Comparison of ENCODE assay signal across 14 cellular contexts in the genomic region with DNA sequence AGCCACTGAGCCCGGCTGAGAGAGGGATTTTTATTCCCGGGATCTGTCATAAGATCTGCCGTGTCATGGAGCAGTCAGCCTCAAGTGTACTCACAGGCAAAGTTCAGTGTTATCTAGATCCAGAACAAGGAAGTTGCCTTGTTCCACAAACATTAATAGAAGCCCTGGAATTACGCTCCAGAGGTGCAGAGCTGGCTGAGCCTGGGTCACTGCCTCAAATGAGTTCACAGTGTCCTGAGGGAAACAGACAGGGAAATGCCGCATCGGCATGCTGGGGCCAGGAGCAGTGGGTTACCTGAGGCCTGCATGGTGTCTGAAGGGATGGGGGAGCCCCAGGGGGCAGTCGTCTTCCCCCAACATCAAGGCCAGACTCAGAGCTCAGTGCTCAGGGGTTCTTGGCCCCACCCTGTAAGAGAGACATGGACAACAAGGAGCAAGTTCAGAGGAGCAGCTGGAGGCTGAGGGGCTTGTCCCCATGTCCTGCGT. TPM values are rescaled to one million over a fixed set of nuclear protein-coding genes. Genes with fewer than 3 reads are reported as not detected.
DNase-seq lines count a peak whose midpoint lies in the region; FAIRE-seq and TF ChIP-seq lines count a peak whose summit lies in the region.
"Had no signal": no experiment of that assay in that cellular context is flagged by ENCODE, and none has a peak within 500 bp of the region (broad histone marks: within the 10 kb centered on the region; RNA-seq: fewer than 3 reads in every experiment).

No MANE protein-coding gene starts in this region.

- POLR2A ChIA-PET in PC-9 (lab: Charles Lee; ENCODE audit: unreplicated experiment) = no interaction called here

- H4K20me1 ChIP-seq in PC-9 (ENCODE audit: insufficient read depth) = 0 out of 2 replicates have a peak, but pooled peaks cover 4% of the 10 kb centered on the region

- H3K36me3 ChIP-seq in PC-9 (ENCODE audit: low read depth) (no peaks in the 10 kb centered on the region), small intestine (ENCODE audit: control insufficient read depth in 2 of 2, insufficient read depth in 2 of 2, low read length in 2 of 2) (no peaks in the 10 kb centered on the region)
- H3K36me3 ChIP-seq: tibial nerve had no signal

- CTCF ChIA-PET in PC-9 (lab: Charles Lee) = no interaction called here

- intact Hi-C loops in PC-9 (cut with micrococcal nuclease; ENCODE audit: unreplicated experiment) = no loop called here

- H3K9me3 ChIP-seq in PC-9 (ENCODE audit: insufficient read depth, low read depth) (no peaks in the 10 kb centered on the region), small intestine (ENCODE audit: control insufficient read depth, low read depth) (no peaks in the 10 kb centered on the region)

- H3K27ac ChIP-seq in PC-9 (no peak overlapping the region), small intestine (ENCODE audit: low read depth in 1 of 2, low read length in 1 of 2) (peak overlapping the region; percentile 88 to 90)

- H2AFZ ChIP-seq in PC-9 = no peak overlapping the region

- no peaks in the 10 kb centered on the region for H3K27me3 ChIP-seq in PC-9 (ENCODE audit: insufficient read depth, low read depth)
- H3K27me3 ChIP-seq in small intestine (ENCODE audit: control insufficient read depth in 2 of 2, insufficient read depth in 2 of 2, low read length in 2 of 2) = peaks cover 3 to 4% of the 10 kb centered on the region in 2 donors

- peak; percentile 78 for DNase-seq in Caki2 (ENCODE audit: low read depth)
- peak; percentile 19 to 75 for DNase-seq in PC-9
- DNase-seq in kidney tubule cell (ENCODE audit: low spot score) = peak; percentile 81
- peak; percentile 96 for DNase-seq in small intestine
- DNase-seq in stimulated activated CD4-positive, alpha-beta T cell treated with anti-CD3 and anti-CD28 coated beads, Interleukin-1b, Interleukin-23, amount 100 ng/mL, for 48 hours = no peak
- DNase-seq in midbrain (lab: John Stamatoyannopoulos, UW) = no peak
- DNase-seq in superior temporal gyrus (ENCODE audit: extremely low spot score) = no peak
- DNase-seq in cerebellum (ENCODE audit: low spot score) = no peak
- DNase-seq: activated CD8-positive, alpha-beta T cell treated with anti-CD3 and anti-CD28 coated beads for 36 hours; hypothalamus; Karpas-422; NCI-H774; nucleus accumbens had no signal

- H3F3A ChIP-seq in PC-9 (ENCODE audit: insufficient read depth, low read depth) = peaks cover 41% of the 10 kb centered on the region

- TF ChIP-seq CTCF in PC-9 (conservative IDR thresholded peaks at IDR 0.05) = no peak

- in situ Hi-C loops in Caki2 (cut with HindIII; ENCODE audit: low pct_unique_long_range_greater_than_20kb, low sequenced_read_pairs) = no loop called here

- H3K4me3 ChIP-seq in PC-9 (no peak overlapping the region), small intestine (ENCODE audit: low read depth in 1 of 2, low read length in 2 of 2) (no peak overlapping the region)
- H3K4me3 ChIP-seq: tibial nerve had no signal

- H3K9me2 ChIP-seq in PC-9 (ENCODE audit: insufficient read depth) = no peaks in the 10 kb centered on the region; the same call in 1 of the 2 replicates

- no peaks in the 10 kb centered on the region for H3K79me2 ChIP-seq in PC-9 (ENCODE audit: low read depth)

- peaks cover 45% of the 10 kb centered on the region for H3K4me1 ChIP-seq in PC-9 (replicated peaks; ENCODE audit: insufficient read depth)
- H3K4me1 ChIP-seq in small intestine (ENCODE audit: control insufficient read depth in 2 of 2, insufficient read depth in 1 of 2, low read depth in 1 of 2, low read length in 1 of 2) = peaks cover 2 to 4% of the 10 kb centered on the region in 2 donors
- H3K4me1 ChIP-seq: tibial nerve had no signal

- no peak for FAIRE-seq in small intestine (lab: Jason Lieb, UNC)

- no TSS peak for BruUV-seq in PC-9 (replicated peaks; lab: Mats Ljungman, UMichigan)

- 17 to 64% (median 32%) methylated on average over 8 of the region's 8 CpGs for WGBS in small intestine, 3 donors

- H3K4me2 ChIP-seq in PC-9 = 0 out of 2 replicates have a peak overlapping the region, but pooled peaks have one; percentile 17

RNA-seq across cellular contexts. Expression of a gene that starts 42.7 kb away (rescaled TPM):
- 212 and 233 TPM in 2 replicates for total RNA-seq in Caki2 (2014; rRNA removed; shearing (Covaris generic); ENCODE audit: low replicate concordance)
- total RNA-seq in PC-9 (2021) = 39.9 and 40.5 TPM in 2 replicates
- 100 to 1,000 TPM in 1 of 3 donors, 10 to 100 TPM in 2; 12.5 to 109 (median 21.9) TPM for polyA plus RNA-seq in small intestine
- 104 TPM for total RNA-seq in cerebellum

Comparison
In these comparisons a context has a peak if more than half of its experiments do, and no peak if none do; other contexts are left out.
1. DNase-seq: peak in Caki2 (single experiment), PC-9 (2 of 2), kidney tubule cell (single experiment) and small intestine (single experiment); none in stimulated activated CD4-positive, alpha-beta T cell treated with anti-CD3 and anti-CD28 coated beads, Interleukin-1b, Interleukin-23, amount 100 ng/mL, for 48 hours (single experiment), midbrain (single experiment), superior temporal gyrus (single experiment) and cerebellum (single experiment).